23 cellular contexts compared by ENCODE assay signal in genomic region chr17:75898791-75899190, GRCh38. TPM values are rescaled to one million over a fixed set of nuclear protein-coding genes. Genes with fewer than 3 reads are reported as not detected.
DNase-seq lines count a peak whose midpoint lies in the region; ATAC-seq and TF ChIP-seq lines count a peak whose summit lies in the region.
"Had no signal": no experiment of that assay in that cellular context is flagged by ENCODE, and none has a peak within 500 bp of the region (broad histone marks: within the 10 kb centered on the region; RNA-seq: fewer than 3 reads in every experiment).

No MANE protein-coding gene starts in this region.

- H3K36me3 ChIP-seq in CD4-positive, CD25-positive, alpha-beta regulatory T cell (ENCODE audit: control insufficient read depth, insufficient read depth, low read length) = peaks cover 37% of the 10 kb centered on the region
- H3K36me3 ChIP-seq in GM23338 (ENCODE audit: insufficient read depth) (peaks cover 13% of the 10 kb centered on the region), lower lobe of right lung (peaks cover 60% of the 10 kb centered on the region)

- H2AFZ ChIP-seq in GM23338 = no peak overlapping the region
- H2AFZ ChIP-seq: GM23248 had no signal

- no peaks in the 10 kb centered on the region for H3K9me2 ChIP-seq in GM23338 (ENCODE audit: insufficient read depth)

- TF ChIP-seq CTCF in GM23338 (conservative IDR thresholded peaks at IDR 0.05; ENCODE audit: low read depth in 2 of 2) (no peak), lower lobe of right lung (IDR thresholded peaks at IDR 0.05) (no peak)

- H3K4me3 Mint-ChIP-seq in CD4-positive, CD25-positive, alpha-beta regulatory T cell = peak overlapping the region; percentile 13 to 80 (median 70)
- H3K4me3 Mint-ChIP-seq in GM23338 = no peak overlapping the region
- peak overlapping the region; percentile 15 for H3K4me3 Mint-ChIP-seq in T-helper 17 cell

- no peak for ATAC-seq in CD4-positive, CD25-positive, alpha-beta regulatory T cell (ENCODE audit: low read depth in 2 of 2)
- no peak for ATAC-seq in GM23338
- no peak for ATAC-seq in T-helper 17 cell
- no peak for ATAC-seq in lower lobe of right lung
- ATAC-seq in GM18858 (IDR thresholded peaks at IDR 0.05; ENCODE audit: unreplicated experiment) = no peak
- no peak for ATAC-seq in HG03565 (IDR thresholded peaks at IDR 0.05; ENCODE audit: unreplicated experiment)

- no peaks in the 10 kb centered on the region for H3K9me3 Mint-ChIP-seq in CD4-positive, CD25-positive, alpha-beta regulatory T cell
- H3K9me3 Mint-ChIP-seq in GM23338 = no peaks in the 10 kb centered on the region
- H3K9me3 Mint-ChIP-seq: CD4-positive, alpha-beta memory T cell had no signal

- H3F3A ChIP-seq in GM23338 (replicated peaks; ENCODE audit: low read depth) = peaks cover 41% of the 10 kb centered on the region

- H4K20me1 ChIP-seq in GM23338 (replicated peaks; ENCODE audit: insufficient read depth) = peaks cover 3% of the 10 kb centered on the region

- H3K4me1 Mint-ChIP-seq in CD4-positive, CD25-positive, alpha-beta regulatory T cell = peaks cover 0 to 31% (median 16%) of the 10 kb centered on the region in 4 donors
- H3K4me1 Mint-ChIP-seq in GM23338 (peaks cover 24% of the 10 kb centered on the region), T-helper 17 cell (peaks cover 20% of the 10 kb centered on the region)

- peaks cover 9% of the 10 kb centered on the region for H3K36me3 Mint-ChIP-seq in CD4-positive, CD25-positive, alpha-beta regulatory T cell
- H3K36me3 Mint-ChIP-seq in GM23338 (ENCODE audit: low read depth) (peaks cover 46% of the 10 kb centered on the region), T-helper 17 cell (ENCODE audit: low read depth) (no peaks in the 10 kb centered on the region)

- H3K27me3 ChIP-seq in CD4-positive, CD25-positive, alpha-beta regulatory T cell (ENCODE audit: control insufficient read depth, insufficient read depth, low read length) = no peaks in the 10 kb centered on the region
- H3K27me3 ChIP-seq in GM23338 (ENCODE audit: insufficient read depth) (no peaks in the 10 kb centered on the region), lower lobe of right lung (ENCODE audit: low read depth) (no peaks in the 10 kb centered on the region)

- H3K27ac Mint-ChIP-seq in CD4-positive, CD25-positive, alpha-beta regulatory T cell = no peak overlapping the region
- H3K27ac Mint-ChIP-seq in GM23338 = no peak overlapping the region
- H3K27ac Mint-ChIP-seq in T-helper 17 cell = peak overlapping the region; percentile 11

- H3K79me2 ChIP-seq in GM23338 (replicated peaks; ENCODE audit: insufficient read depth) = peaks cover 28% of the 10 kb centered on the region

- no peak overlapping the region for H3K4me3 ChIP-seq in CD4-positive, CD25-positive, alpha-beta regulatory T cell (ENCODE audit: low read depth, low read length)
- H3K4me3 ChIP-seq in GM23338 = no peak overlapping the region
- H3K4me3 ChIP-seq in lower lobe of right lung = no peak overlapping the region
- H3K4me3 ChIP-seq: GM23248, HAP-1 had no signal

- H3K4me2 ChIP-seq in GM23338 = no peak overlapping the region

- intact Hi-C loops in lower lobe of right lung (cut with DNase I) = no loop called here

- H3K27ac ChIP-seq in CD4-positive, CD25-positive, alpha-beta regulatory T cell (ENCODE audit: insufficient read depth, low read length, poor library complexity, severe bottlenecking) = no peak overlapping the region
- H3K27ac ChIP-seq in GM23338 (ENCODE audit: low read depth) (peak overlapping the region; percentile 45; the same call in 1 of the 2 replicates), lower lobe of right lung (no peak overlapping the region)
- H3K27ac ChIP-seq: GM23248 had no signal

- H3K4me1 ChIP-seq in CD4-positive, CD25-positive, alpha-beta regulatory T cell (ENCODE audit: control insufficient read depth, insufficient read depth, low read length, poor library complexity, severe bottlenecking) = peaks cover 18% of the 10 kb centered on the region
- H3K4me1 ChIP-seq in GM23338 (ENCODE audit: insufficient read depth) = peaks cover 25% of the 10 kb centered on the region
- peaks cover 36% of the 10 kb centered on the region for H3K4me1 ChIP-seq in lower lobe of right lung

- no peaks in the 10 kb centered on the region for H3K27me3 Mint-ChIP-seq in CD4-positive, CD25-positive, alpha-beta regulatory T cell
- H3K27me3 Mint-ChIP-seq in GM23338 (ENCODE audit: insufficient read depth, low read depth, poor library complexity) (peaks cover 10% of the 10 kb centered on the region), T-helper 17 cell (no peaks in the 10 kb centered on the region)
- H3K27me3 Mint-ChIP-seq: CD4-positive, alpha-beta memory T cell had no signal

- no peak for DNase-seq in CD4-positive, CD25-positive, alpha-beta regulatory T cell
- no peak for DNase-seq in GM23338 (ENCODE audit: low spot score)
- no peak for DNase-seq in T-helper 17 cell
- DNase-seq in lower lobe of right lung = peak; percentile 46
- no peak for DNase-seq in kidney glomerular epithelial cell (lab: John Stamatoyannopoulos, UW)
- no peak for DNase-seq in ureter (ENCODE audit: low spot score)
- DNase-seq: Caco-2; CD4-positive, alpha-beta memory T cell; DMS 273 treated with DMSO at 0.1 percent for 48 hours; DMS79 treated with DMSO at 0.1 percent for 48 hours; GM23248; KG1; NCI-H1092 treated with DMSO at 0.1 percent for 48 hours; NCI-H1436 treated with DMSO at 0.1 percent for 48 hours; NCI-H2029; NCI-H345; NCI-H524; NCI-H82; OCI-M1; Right ventricle myocardium superior had no signal

- H3K9me3 ChIP-seq in CD4-positive, CD25-positive, alpha-beta regulatory T cell (ENCODE audit: control insufficient read depth in 2 of 2, low read length in 2 of 2) = no peaks in the 10 kb centered on the region
- no peaks in the 10 kb centered on the region for H3K9me3 ChIP-seq in T-helper 17 cell (ENCODE audit: control insufficient read depth, low read length, poor library complexity, severe bottlenecking)
- no peaks in the 10 kb centered on the region for H3K9me3 ChIP-seq in lower lobe of right lung
- H3K9me3 ChIP-seq: Caco-2, HAP-1 had no signal

TF ChIP-seq in GM23338, 12 proteins besides CTCF, POLR2A, EP300 and RAD21 (continues in another document):
- TF ChIP-seq EZH2phosphoT487 (IDR thresholded peaks at IDR 0.05; ENCODE audit: unreplicated experiment) (no peak), REST (IDR thresholded peaks at IDR 0.05; ENCODE audit: unreplicated experiment) (no peak)

RNA-seq across cellular contexts. Expression of gene TRIM65, which starts 2.0 kb away (rescaled TPM):
- total RNA-seq in CD4-positive, CD25-positive, alpha-beta regulatory T cell = 18.7 TPM
- polyA plus RNA-seq in CD4-positive, CD25-positive, alpha-beta regulatory T cell = 10 to 100 TPM; 16.9 to 24.3 (median 20.1) TPM
- 53.8 and 54.0 TPM in 2 replicates for total RNA-seq in GM23338 (2014; rRNA removed; shearing (Covaris generic))
- 13.8 and 15.0 TPM in 2 replicates for polyA plus RNA-seq in GM23338 (2016; fragmentation: Nextera tagmentation; extraction: Ambion mirVana)
- total RNA-seq in T-helper 17 cell (10 to 100 TPM; 19.8 to 23.6 TPM), lower lobe of right lung (32.4 TPM), ureter (16.2 TPM)

RNA-seq across cellular contexts. Expression of gene MRPL38, which starts 5.9 kb away (rescaled TPM):
- total RNA-seq in CD4-positive, CD25-positive, alpha-beta regulatory T cell = 118 TPM
- 10 to 100 TPM; 58.0 to 68.8 (median 64.8) TPM for polyA plus RNA-seq in CD4-positive, CD25-positive, alpha-beta regulatory T cell
- 47.2 and 63.6 TPM in 2 replicates for total RNA-seq in GM23338 (2014; rRNA removed; shearing (Covaris generic))
- polyA plus RNA-seq in GM23338 (2016; fragmentation: Nextera tagmentation; extraction: Ambion mirVana) = 86.7 and 90.0 TPM in 2 replicates
- total RNA-seq in T-helper 17 cell = 100 to 1,000 TPM in 1 of 2 donors, 10 to 100 TPM in 1; 93.8 to 107 TPM
- 68.9 TPM for total RNA-seq in lower lobe of right lung
- 101 TPM for total RNA-seq in ureter

RNA-seq across cellular contexts. Expression of gene TRIM47, which starts 20.4 kb away (rescaled TPM):
- 3.6 TPM for total RNA-seq in CD4-positive, CD25-positive, alpha-beta regulatory T cell
- polyA plus RNA-seq in CD4-positive, CD25-positive, alpha-beta regulatory T cell = 10 to 100 TPM in 3 of 4 donors, 1 to 10 TPM in 1; 8.7 to 16.6 (median 15.8) TPM
- 9.9 and 12.5 TPM in 2 replicates for total RNA-seq in GM23338 (2014; rRNA removed; shearing (Covaris generic))
- polyA plus RNA-seq in GM23338 (2016; fragmentation: Nextera tagmentation; extraction: Ambion mirVana) = 7.2 TPM in 2 replicates
- 1 to 10 TPM; 4.5 to 9.4 TPM for total RNA-seq in T-helper 17 cell
- total RNA-seq in lower lobe of right lung = 21.0 TPM
- 44.9 TPM for total RNA-seq in ureter

RNA-seq across cellular contexts. Expression of gene FBF1, which starts 42.1 kb away (rescaled TPM):
- 15.5 TPM for total RNA-seq in CD4-positive, CD25-positive, alpha-beta regulatory T cell
- 1 to 10 TPM; 1.7 to 3.6 (median 2.3) TPM for polyA plus RNA-seq in CD4-positive, CD25-positive, alpha-beta regulatory T cell
- total RNA-seq in GM23338 (2014; rRNA removed; shearing (Covaris generic)) = 11.8 and 17.4 TPM in 2 replicates
- 8.8 and 9.7 TPM in 2 replicates for polyA plus RNA-seq in GM23338 (2016; fragmentation: Nextera tagmentation; extraction: Ambion mirVana)
- 10 to 100 TPM; 20.0 to 22.3 TPM for total RNA-seq in T-helper 17 cell
- total RNA-seq in lower lobe of right lung = 13.1 TPM
- 19.5 TPM for total RNA-seq in ureter

RNA-seq across cellular contexts. Expression of gene WBP2, which starts 43.7 kb away (rescaled TPM):
- 118 TPM for total RNA-seq in CD4-positive, CD25-positive, alpha-beta regulatory T cell
- polyA plus RNA-seq in CD4-positive, CD25-positive, alpha-beta regulatory T cell = 100 to 1,000 TPM in 1 of 4 donors, 10 to 100 TPM in 3; 77.7 to 112 (median 91.2) TPM
- 34.9 and 36.2 TPM in 2 replicates for total RNA-seq in GM23338 (2014; rRNA removed; shearing (Covaris generic))
- 59.5 and 63.5 TPM in 2 replicates for polyA plus RNA-seq in GM23338 (2016; fragmentation: Nextera tagmentation; extraction: Ambion mirVana)
- 100 to 1,000 TPM in 1 of 2 donors, 10 to 100 TPM in 1; 86.0 to 114 TPM for total RNA-seq in T-helper 17 cell
- total RNA-seq in lower lobe of right lung = 145 TPM
- total RNA-seq in ureter = 104 TPM
